Comparison of ENCODE assay signal across 10 cellular contexts in the genomic region with DNA sequence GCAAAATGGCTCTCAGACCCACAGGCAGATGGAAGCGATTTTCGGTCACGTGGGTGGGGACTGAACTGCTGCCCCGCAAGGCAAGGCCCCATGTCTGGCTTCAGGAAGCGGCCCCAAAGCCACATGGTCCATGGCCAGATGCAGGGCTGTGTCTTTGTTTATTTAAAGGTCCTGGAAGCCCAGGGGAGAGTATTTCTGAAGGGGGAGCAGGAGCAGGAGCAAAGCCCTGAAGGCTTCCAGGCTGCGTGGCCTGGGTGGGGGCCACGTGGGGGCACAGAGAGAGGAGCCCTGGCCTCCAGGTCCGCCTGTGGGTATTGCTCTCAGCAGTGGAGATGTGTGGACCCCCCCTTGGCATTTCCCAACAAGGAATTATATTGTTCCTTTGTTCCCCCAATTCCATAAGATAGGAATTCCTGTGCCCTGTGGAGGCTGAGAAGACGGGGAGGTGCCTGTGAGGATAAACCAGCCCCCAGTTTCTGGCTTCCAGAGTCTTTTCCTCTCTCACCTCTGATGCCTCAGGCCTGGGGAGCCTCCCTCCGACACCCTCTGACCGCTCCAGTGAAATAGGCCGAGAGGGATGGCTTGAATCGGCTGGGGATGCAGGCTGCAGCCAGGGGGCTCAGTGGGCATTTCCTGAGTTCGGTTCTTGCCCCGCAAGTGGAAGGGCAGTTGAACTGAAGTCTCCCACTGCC.
DNase-seq lines count a peak whose midpoint lies in the region; ATAC-seq and TF ChIP-seq lines count a peak whose summit lies in the region.
"Had no signal": no experiment of that assay in that cellular context is flagged by ENCODE, and none has a peak within 500 bp of the region (broad histone marks: within the 10 kb centered on the region; RNA-seq: fewer than 3 reads in every experiment).

No MANE protein-coding gene starts in this region.

- peaks cover 6% of the 10 kb centered on the region; the same call in 1 of the 2 replicates for H3F3A ChIP-seq in GM23338 (replicated peaks; ENCODE audit: low read depth)

- H3K9me2 ChIP-seq in GM23338 (ENCODE audit: insufficient read depth): no peaks in the 10 kb centered on the region

- H3K27ac Mint-ChIP-seq in GM23338: peak overlapping the region; percentile 82

- H3K4me1 Mint-ChIP-seq in GM23338: peaks cover 49% of the 10 kb centered on the region

- H3K9me3 ChIP-seq in SJSA1 (replicated peaks) (no peaks in the 10 kb centered on the region), prostate gland (no peaks in the 10 kb centered on the region), upper lobe of right lung (no peaks in the 10 kb centered on the region)

- peaks cover 15% of the 10 kb centered on the region for H3K36me3 Mint-ChIP-seq in GM23338 (ENCODE audit: low read depth)

- H3K27ac ChIP-seq in GM23338 (ENCODE audit: low read depth) (peak overlapping the region; percentile 80), SJSA1 (peak overlapping the region; percentile 56), prostate gland (peak overlapping the region; percentile 64 to 65), upper lobe of right lung (no peak overlapping the region)

- no peak overlapping the region for H2AFZ ChIP-seq in GM23338

- ATAC-seq in GM23338 (peak; percentile 58), upper lobe of right lung (no peak)
- ATAC-seq: left lobe of liver had no signal

- DNase-seq in GM23338 (ENCODE audit: low spot score): peak; percentile 56
- DNase-seq in SJSA1 (ENCODE audit: low read depth in 1 of 2, low spot score in 2 of 2): peak; percentile 79 to 82
- DNase-seq in epidermal melanocyte (ENCODE audit: insufficient read length, low spot score): peak; percentile 70
- DNase-seq in prostate gland (ENCODE audit: low spot score): no peak
- no peak for DNase-seq in NCI-H748 (lab: John Stamatoyannopoulos, UW; ENCODE audit: unreplicated experiment)
- no peak for DNase-seq in stimulated activated CD4-positive, alpha-beta T cell treated with anti-CD3 and anti-CD28 coated beads, Interleukin-4, amount 100 ng/mL, for 24 hours
- DNase-seq in upper lobe of right lung: no peak
- DNase-seq: activated CD4-positive, CD25-positive, alpha-beta regulatory T cell treated with anti-CD3 and anti-CD28 coated beads, Interleukin-2, amount 50 U/mL, for 72 hours; NCI-H1105 treated with DMSO at 0.1 percent for 48 hours had no signal

- no peaks in the 10 kb centered on the region for H3K9me3 Mint-ChIP-seq in GM23338

- peaks cover 16% of the 10 kb centered on the region for H3K27me3 Mint-ChIP-seq in GM23338 (ENCODE audit: insufficient read depth, low read depth, poor library complexity)

- intact Hi-C loops in prostate gland (cut with DNase I): loop anchor here (5.0 kb wide), 1 partner anchor 53 kb away; no protein-coding TSS in a partner anchor
- intact Hi-C loops in upper lobe of right lung (cut with DNase I): no loop called here

- peaks cover 80% of the 10 kb centered on the region for H3K79me2 ChIP-seq in GM23338 (replicated peaks; ENCODE audit: insufficient read depth)

- no peaks in the 10 kb centered on the region for H3K36me3 ChIP-seq in GM23338 (ENCODE audit: insufficient read depth)
- peaks cover 25% of the 10 kb centered on the region for H3K36me3 ChIP-seq in SJSA1
- H3K36me3 ChIP-seq in prostate gland: peaks cover 0 to 13% of the 10 kb centered on the region in 2 donors
- peaks cover 19% of the 10 kb centered on the region for H3K36me3 ChIP-seq in upper lobe of right lung

- TF ChIP-seq CTCF in GM23338 (conservative IDR thresholded peaks at IDR 0.05; ENCODE audit: low read depth in 2 of 2) (0 out of 4 replicates have a peak, but pooled peaks of 1 of the 2 experiments have one; percentile 9), prostate gland (IDR thresholded peaks at IDR 0.05) (no peak), upper lobe of right lung (IDR thresholded peaks at IDR 0.05) (no peak)

- H4K20me1 ChIP-seq in GM23338 (replicated peaks; ENCODE audit: insufficient read depth): peaks cover 12% of the 10 kb centered on the region

- H3K27me3 ChIP-seq in GM23338 (ENCODE audit: insufficient read depth) (no peaks in the 10 kb centered on the region), SJSA1 (replicated peaks) (no peaks in the 10 kb centered on the region), prostate gland (replicated peaks; ENCODE audit: insufficient read depth) (no peaks in the 10 kb centered on the region), upper lobe of right lung (no peaks in the 10 kb centered on the region)

- H3K4me1 ChIP-seq in GM23338 (ENCODE audit: insufficient read depth) (peaks cover 38% of the 10 kb centered on the region), SJSA1 (replicated peaks) (peaks cover 81% of the 10 kb centered on the region), prostate gland (replicated peaks) (peaks cover 34% of the 10 kb centered on the region), upper lobe of right lung (peaks cover 47% of the 10 kb centered on the region)

- no peak overlapping the region for H3K4me2 ChIP-seq in GM23338

- no peak overlapping the region for H3K4me3 Mint-ChIP-seq in GM23338

- WGBS in prostate gland: 60% methylated on average over 15 of the region's 15 CpGs

- H3K4me3 ChIP-seq in GM23338 (no peak overlapping the region), SJSA1 (peak overlapping the region; percentile 8; the same call in 1 of the 2 replicates), prostate gland (no peak overlapping the region), upper lobe of right lung (no peak overlapping the region)

- no peak for TF ChIP-seq POLR2A in prostate gland (IDR thresholded peaks at IDR 0.05)

TF ChIP-seq in GM23338, 12 proteins besides CTCF, POLR2A, EP300 and RAD21:
- TF ChIP-seq ZNF114 (CRISPR knock-in tag; IDR thresholded peaks at IDR 0.05) (no peak), POLR2AphosphoS5 (IDR thresholded peaks at IDR 0.05; ENCODE audit: low read depth) (no peak)

Comparison
In these comparisons a context has a peak if more than half of its experiments do, and no peak if none do; other contexts are left out.
1. DNase-seq: peak in GM23338 (single experiment), SJSA1 (2 of 2) and epidermal melanocyte (single experiment); none in prostate gland (single experiment), NCI-H748 (single experiment), stimulated activated CD4-positive, alpha-beta T cell treated with anti-CD3 and anti-CD28 coated beads, Interleukin-4, amount 100 ng/mL, for 24 hours (single experiment) and upper lobe of right lung (single experiment).